Comparison of ENCODE assay signal across 22 cellular contexts in the genomic region with DNA sequence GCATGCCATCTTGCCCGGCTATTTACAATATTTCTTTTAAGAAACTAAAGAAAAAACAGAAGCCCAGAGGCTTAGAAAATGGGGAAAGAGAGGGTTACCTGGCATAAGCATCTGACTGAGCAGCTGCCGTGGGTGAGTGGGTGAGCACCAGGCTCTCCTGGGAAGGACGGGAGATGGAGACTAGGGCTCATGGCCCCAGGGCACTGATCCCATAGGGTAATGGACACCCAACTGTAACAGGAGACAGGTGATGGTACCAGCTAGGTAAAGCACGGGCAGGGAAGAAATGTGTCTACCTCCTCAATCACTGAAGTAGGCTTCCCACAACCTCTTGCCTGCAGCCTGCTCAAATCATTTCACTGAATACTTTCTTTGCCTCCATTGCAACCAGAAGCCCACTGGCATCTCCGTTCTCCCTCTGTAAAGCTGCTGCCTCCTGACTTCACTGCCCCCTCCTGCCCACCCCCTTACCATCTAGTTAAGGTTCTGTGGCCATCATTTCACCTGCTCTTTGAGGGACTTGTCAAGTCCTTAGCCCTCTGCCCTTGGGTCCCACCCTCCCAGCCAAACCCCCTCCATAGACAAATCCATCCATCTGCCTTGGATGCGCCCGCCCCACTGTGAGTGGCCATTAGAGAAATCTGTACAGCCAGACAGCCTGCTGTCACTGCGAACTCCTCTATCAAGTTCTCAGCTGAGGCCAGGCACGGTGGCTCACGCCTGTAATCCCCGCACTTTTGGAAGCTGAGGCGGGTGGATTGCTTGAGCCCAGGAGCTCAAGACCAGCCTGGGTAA. TPM values are rescaled to one million over a fixed set of nuclear protein-coding genes. Genes with fewer than 3 reads are reported as not detected.
A peak's percentile ranks its signal among the peaks of the same experiment; 100 is the strongest.
DNase-seq lines count a peak whose midpoint lies in the region; ATAC-seq, FAIRE-seq and TF ChIP-seq lines count a peak whose summit lies in the region.
"Had no signal": no experiment of that assay in that cellular context is flagged by ENCODE, and none has a peak within 500 bp of the region (broad histone marks: within the 10 kb centered on the region; RNA-seq: fewer than 3 reads in every experiment).

No MANE protein-coding gene starts in this region.

- ATAC-seq in K562: no peak
- no peak for ATAC-seq in HG02938 (IDR thresholded peaks at IDR 0.05; ENCODE audit: unreplicated experiment)
- ATAC-seq: activated T-cell treated with anti-CD3 and anti-CD28 coated beads, Interleukin-2, amount 50 U/mL, for 72 hours; naive thymus-derived CD8-positive, alpha-beta T cell had no signal

- H3K4me1 ChIP-seq in left ventricle myocardium inferior (peaks cover 7% of the 10 kb centered on the region), K562 (replicated peaks in 1 of 2; ENCODE audit: control insufficient read depth in 2 of 2, insufficient read depth in 2 of 2, low read length in 2 of 2) (peaks cover 8 to 11% of the 10 kb centered on the region in 2 experiments; a peak in 4 of 5 replicates), liver (ENCODE audit: control insufficient read depth in 4 of 4, insufficient read depth in 4 of 4, low read length in 3 of 4) (peaks cover 10 to 45% (median 31%) of the 10 kb centered on the region in 4 donors), suprapubic skin (peaks cover 6% of the 10 kb centered on the region)
- H3K4me1 ChIP-seq: colonic mucosa had no signal

- POLR2A ChIA-PET in K562 (lab: Yijun Ruan, JAX): interaction anchor here (0.6 to 1.5 kb wide), 3 partner anchors 12 to 16 kb away, joined by 3 to 4 read pairs (median 4); no protein-coding TSS in a partner anchor

- H3K9me3 ChIP-seq in left ventricle myocardium inferior (replicated peaks) (no peaks in the 10 kb centered on the region), K562 (replicated peaks; ENCODE audit: control insufficient read depth, insufficient read depth, low read depth, low read length) (no peaks in the 10 kb centered on the region), liver (ENCODE audit: control insufficient read depth in 4 of 4, low read length in 3 of 4) (no peaks in the 10 kb centered on the region), suprapubic skin (no peaks in the 10 kb centered on the region)
- H3K9me3 ChIP-seq: colonic mucosa, SK-N-SH, thyroid gland had no signal

- TF ChIP-seq CTCF in left ventricle myocardium inferior (IDR thresholded peaks at IDR 0.05; ENCODE audit: borderline replicate concordance): no peak
- TF ChIP-seq CTCF in K562 (IDR thresholded peaks at IDR 0.05 in 2 of 3, conservative IDR thresholded peaks at IDR 0.05 in 1 of 3; ENCODE audit: insufficient read depth in 2 of 3, low read depth in 1 of 3, low read length in 3 of 3): no peak
- no peak for TF ChIP-seq CTCF in liver (IDR thresholded peaks at IDR 0.05; ENCODE audit: low read depth, low read length, missing input control)
- TF ChIP-seq CTCF in suprapubic skin (IDR thresholded peaks at IDR 0.05): no peak
- TF ChIP-seq CTCF in mesothelial cell of epicardium (IDR thresholded peaks at IDR 0.05; ENCODE audit: unreplicated experiment): no peak

- FAIRE-seq in K562 (lab: Jason Lieb, UNC): peak; percentile 78
- FAIRE-seq: GM18507 had no signal

- in situ Hi-C loops in K562 (cut with MboI): no loop called here

- H3K9ac ChIP-seq in K562 (ENCODE audit: insufficient read depth in 1 of 2, low read depth in 2 of 2, low read length in 2 of 2): no peak overlapping the region
- peak overlapping the region in 1 of 2 donors; percentile 42 for H3K9ac ChIP-seq in liver (ENCODE audit: low read depth in 1 of 2, low read length in 2 of 2)
- H3K9ac ChIP-seq: parathyroid adenoma, SK-N-SH had no signal

- BruUV-seq in K562 (replicated peaks; lab: Mats Ljungman, UMichigan): no TSS peak

- no peak overlapping the region for H3K4me3 Mint-ChIP-seq in mesothelial cell of epicardium
- H3K4me3 Mint-ChIP-seq: activated naive CD8-positive, alpha-beta T cell; CD4-positive, alpha-beta T cell had no signal

- no peaks in the 10 kb centered on the region for H3K36me3 Mint-ChIP-seq in mesothelial cell of epicardium

- H3K36me3 ChIP-seq in left ventricle myocardium inferior: no peaks in the 10 kb centered on the region
- no peaks in the 10 kb centered on the region for H3K36me3 ChIP-seq in K562 (ENCODE audit: control insufficient read depth, insufficient read depth, low read length)
- H3K36me3 ChIP-seq in liver (ENCODE audit: control insufficient read depth in 4 of 4, insufficient read depth in 3 of 4, low read depth in 1 of 4, low read length in 3 of 4): no peaks in the 10 kb centered on the region
- H3K36me3 ChIP-seq in suprapubic skin: no peaks in the 10 kb centered on the region
- H3K36me3 ChIP-seq: colonic mucosa had no signal

- H3K9me3 Mint-ChIP-seq in mesothelial cell of epicardium: no peaks in the 10 kb centered on the region

- CTCF ChIA-PET in K562 (lab: Yijun Ruan, JAX; ENCODE audit: low intra/inter-chr PET ratio): no interaction called here

- no peak overlapping the region for H3K27ac ChIP-seq in left ventricle myocardium inferior (replicated peaks)
- no peak overlapping the region for H3K27ac ChIP-seq in K562 (ENCODE audit: extremely low read depth, low read depth, low read length)
- H3K27ac ChIP-seq in liver (ENCODE audit: low read depth in 1 of 2, low read length in 2 of 2): peak overlapping the region; percentile 52 to 65
- no peak overlapping the region for H3K27ac ChIP-seq in suprapubic skin
- H3K27ac ChIP-seq: colonic mucosa, HL-60, parathyroid adenoma, thyroid gland had no signal

- peaks cover 3% of the 10 kb centered on the region for H3K27me3 ChIP-seq in left ventricle myocardium inferior (ENCODE audit: low read depth)
- H3K27me3 ChIP-seq in K562 (ENCODE audit: control insufficient read depth in 2 of 2, insufficient read depth in 2 of 2, low read length in 2 of 2): peaks cover 47 to 86% of the 10 kb centered on the region in 2 experiments
- H3K27me3 ChIP-seq in liver (ENCODE audit: control insufficient read depth in 4 of 4, insufficient read depth in 4 of 4, low read length in 3 of 4): no peaks in the 10 kb centered on the region
- H3K27me3 ChIP-seq in suprapubic skin: peaks cover 3% of the 10 kb centered on the region
- H3K27me3 ChIP-seq: colonic mucosa, thyroid gland had no signal

- H4K20me1 ChIP-seq in K562 (replicated peaks; ENCODE audit: control insufficient read depth, insufficient read depth, low read length): no peaks in the 10 kb centered on the region; the same call in 1 of the 2 replicates

- TF ChIP-seq POLR2A in K562 (conservative IDR thresholded peaks at IDR 0.05) (no peak), suprapubic skin (IDR thresholded peaks at IDR 0.05) (no peak)

- no peaks in the 10 kb centered on the region for H3K9me1 ChIP-seq in K562 (ENCODE audit: control insufficient read depth, insufficient read depth, low read length)

- intact Hi-C loops in cardiac septum (cut with DNase I): no loop called here
- intact Hi-C loops in left ventricle myocardium inferior (cut with micrococcal nuclease): no loop called here
- intact Hi-C loops in K562 (cut with micrococcal nuclease): no loop called here

- TF ChIP-seq RAD21 in K562 (CRISPR knock-in tag; conservative IDR thresholded peaks at IDR 0.05 in 1 of 2, IDR thresholded peaks at IDR 0.05 in 1 of 2): no peak
- TF ChIP-seq RAD21 in liver (IDR thresholded peaks at IDR 0.05): no peak

- WGBS in K562 (ENCODE audit: insufficient coverage, low coverage, missing lambda C conversion rate): under 1% methylated on average over 12 of the region's 12 CpGs
- WGBS in liver: 71% methylated on average over 12 of the region's 12 CpGs
- 81% methylated on average over 12 of the region's 12 CpGs for WGBS in suprapubic skin

- no peak for TF ChIP-seq EP300 in K562 (IDR thresholded peaks at IDR 0.05; ENCODE audit: low read length)
- TF ChIP-seq EP300 in suprapubic skin (IDR thresholded peaks at IDR 0.05): no peak

- no peaks in the 10 kb centered on the region for H3K79me2 ChIP-seq in K562 (ENCODE audit: control insufficient read depth, insufficient read depth, low read length)
- H3K79me2 ChIP-seq: parathyroid adenoma had no signal

- H3K4me3 ChIP-seq in left ventricle myocardium inferior: no peak overlapping the region
- H3K4me3 ChIP-seq in K562: no peak overlapping the region
- peak overlapping the region in 1 of 3 donors; percentile 10 for H3K4me3 ChIP-seq in liver (ENCODE audit: low read depth in 1 of 3, low read length in 3 of 3)
- H3K4me3 ChIP-seq in suprapubic skin: no peak overlapping the region
- H3K4me3 ChIP-seq: colonic mucosa, thyroid gland had no signal

- no peak overlapping the region for H2AFZ ChIP-seq in K562 (ENCODE audit: low read depth, low read length)
- H2AFZ ChIP-seq: parathyroid adenoma had no signal

- DNase-seq in cardiac septum (ENCODE audit: low spot score): peak; percentile 63
- DNase-seq in left ventricle myocardium inferior: no peak
- no peak for DNase-seq in K562 (ENCODE audit: extremely low read depth in 1 of 4, low spot score in 3 of 4)
- DNase-seq in suprapubic skin (ENCODE audit: low spot score in 2 of 2): peak; percentile 27 to 58
- DNase-seq in mesothelial cell of epicardium (ENCODE audit: low spot score in 2 of 2, unreplicated experiment in 2 of 2): no peak
- DNase-seq in SKM-1 (lab: John Stamatoyannopoulos, UW; ENCODE audit: unreplicated experiment): no peak
- DNase-seq: activated T-cell treated with anti-CD3 and anti-CD28 coated beads, Interleukin-2, amount 50 U/mL, for 72 hours; CD4-positive, alpha-beta T cell; colonic mucosa; GDM1; H7; naive thymus-derived CD8-positive, alpha-beta T cell; NCI-H524; RPMI8226; SK-N-SH; thyroid gland had no signal

- peaks cover 9% of the 10 kb centered on the region for H3K4me1 Mint-ChIP-seq in mesothelial cell of epicardium

- H3K4me2 ChIP-seq in K562 (ENCODE audit: insufficient read depth, low read length): no peak overlapping the region
- H3K4me2 ChIP-seq: SK-N-SH had no signal

- H3K27me3 Mint-ChIP-seq in mesothelial cell of epicardium (ENCODE audit: low read depth): peaks cover 2% of the 10 kb centered on the region

- no peak overlapping the region for H3K27ac Mint-ChIP-seq in mesothelial cell of epicardium
- H3K27ac Mint-ChIP-seq: activated naive CD8-positive, alpha-beta T cell had no signal

RNA-seq across cellular contexts. Expression of a gene that starts 6.2 kb away (rescaled TPM):
- not detected for total RNA-seq in cardiac septum
- not detected for total RNA-seq in left ventricle myocardium inferior
- 0.21 and 0.30 TPM in 2 replicates for total RNA-seq in K562 (2011; cell fraction: chromatin; rRNA removed; ENCODE audit: low replicate concordance)
- total RNA-seq in K562 (2011; cell fraction: nucleolus; rRNA removed): 0.33 and 0.53 TPM in 2 replicates
- 0.37 and 0.76 TPM in 2 replicates for total RNA-seq in K562 (2011; cell fraction: nucleoplasm; rRNA removed)
- not detected in 2 replicates for total RNA-seq in K562 (2014; rRNA removed)
- total RNA-seq in K562 (2014; rRNA removed; fragmentation: Illumina TruSeq; extraction: Trizol): not detected in 2 replicates
- total RNA-seq in K562 (2015; rRNA removed; fragmentation: Illumina TruSeq; extraction: Trizol): not detected in 2 replicates
- 0.45 TPM in 1 of 2 replicates, not detected in the other for total RNA-seq in K562 (2021)
- 0.08 and 0.35 TPM in 2 replicates for polyA plus RNA-seq in K562 (2011; rRNA removed)
- 0.42 and 0.58 TPM in 2 replicates for polyA plus RNA-seq in K562 (2011; cell fraction: cytosol; rRNA removed)
- 1.0 and 1.2 TPM in 2 replicates for polyA plus RNA-seq in K562 (2011; cell fraction: nucleus; rRNA removed)
- 0.13 and 1.1 TPM in 2 replicates for polyA plus RNA-seq in K562 (2012)
- 0.07 TPM in 1 of 2 replicates, not detected in the other for polyA plus RNA-seq in K562 (2014; fragmentation: Illumina TruSeq; extraction: Trizol)
- not detected for polyA plus RNA-seq in K562 (2014; fragmentation: Nextera tagmentation; extraction: Ambion mirVana)
- 0.67 TPM in 1 of 2 replicates, not detected in the other for polyA plus RNA-seq in K562 (2014; rRNA removed)
- not detected in 2 replicates for polyA minus RNA-seq in K562 (2011; rRNA and poly(A)+ RNA removed)
- not detected in 2 replicates for polyA minus RNA-seq in K562 (2011; cell fraction: cytosol; rRNA and poly(A)+ RNA removed)
- not detected in 2 replicates for polyA minus RNA-seq in K562 (2011; cell fraction: nucleus; rRNA and poly(A)+ RNA removed)
- 1 to 10 TPM in 1 of 2 donors, under 1 TPM in 1; 0.61 to 1.0 TPM for total RNA-seq in liver
- under 1 TPM; 0.21 to 0.76 TPM for polyA plus RNA-seq in liver
- total RNA-seq in suprapubic skin: 10 to 100 TPM in 2 of 4 donors, 1 to 10 TPM in 2; 5.7 to 27.1 (median 14.8) TPM
- total RNA-seq in mesothelial cell of epicardium: 7.6 to 9.2 TPM (median 7.7 TPM) in 3 replicates
- total RNA-seq: activated T-cell treated with anti-CD3 and anti-CD28 coated beads, Interleukin-2, amount 50 U/mL, for 72 hours; CD4-positive, alpha-beta T cell; naive thymus-derived CD8-positive, alpha-beta T cell had no signal
- polyA plus RNA-seq: SK-N-SH had no signal

RNA-seq across cellular contexts. Expression of a gene that starts 9.4 kb away (rescaled TPM):
- total RNA-seq in cardiac septum (not detected), left ventricle myocardium inferior (not detected), K562 (2014; rRNA removed) (not detected in 2 replicates), K562 (2014; rRNA removed; fragmentation: Illumina TruSeq; extraction: Trizol) (not detected in 2 replicates), K562 (2015; rRNA removed; fragmentation: Illumina TruSeq; extraction: Trizol) (not detected in 2 replicates), K562 (2021) (not detected in 2 replicates), liver (1 to 10 TPM in 1 of 2 donors, under 1 TPM in 1; 0.75 to 5.0 TPM), suprapubic skin (10 to 100 TPM in 3 of 4 donors, 1 to 10 TPM in 1; 4.3 to 20.9 (median 16.0) TPM), mesothelial cell of epicardium (3.7 to 5.3 TPM (median 4.2 TPM) in 3 replicates)
- not detected in 2 replicates for total RNA-seq in K562 (2011; cell fraction: chromatin; rRNA removed; ENCODE audit: low replicate concordance)
- not detected in 2 replicates for total RNA-seq in K562 (2011; cell fraction: nucleolus; rRNA removed)
- total RNA-seq in K562 (2011; cell fraction: nucleoplasm; rRNA removed): not detected in 2 replicates
- polyA plus RNA-seq in K562 (2011; rRNA removed) (not detected in 2 replicates), K562 (2014; fragmentation: Illumina TruSeq; extraction: Trizol) (not detected in 2 replicates), K562 (2014; fragmentation: Nextera tagmentation; extraction: Ambion mirVana) (not detected), K562 (2014; rRNA removed) (0.21 TPM in 1 of 2 replicates, not detected in the other), liver (1 to 10 TPM in 1 of 2 donors, under 1 TPM in 1; 0.80 to 1.7 TPM)
- not detected in 2 replicates for polyA plus RNA-seq in K562 (2011; cell fraction: cytosol; rRNA removed)
- not detected in 2 replicates for polyA plus RNA-seq in K562 (2011; cell fraction: nucleus; rRNA removed)
- 0.06 TPM in 1 of 2 replicates, not detected in the other for polyA plus RNA-seq in K562 (2012)
- not detected in 2 replicates for polyA minus RNA-seq in K562 (2011; rRNA and poly(A)+ RNA removed)
- not detected in 2 replicates for polyA minus RNA-seq in K562 (2011; cell fraction: cytosol; rRNA and poly(A)+ RNA removed)
- polyA minus RNA-seq in K562 (2011; cell fraction: nucleus; rRNA and poly(A)+ RNA removed): not detected in 2 replicates
- total RNA-seq: CD4-positive, alpha-beta T cell; naive thymus-derived CD8-positive, alpha-beta T cell had no signal
- polyA plus RNA-seq: SK-N-SH had no signal

RNA-seq across cellular contexts. Expression of a gene that starts 24.8 kb away (rescaled TPM):
- 27.7 TPM for total RNA-seq in cardiac septum
- 25.1 TPM for total RNA-seq in left ventricle myocardium inferior
- 0.46 and 3.1 TPM in 2 replicates for total RNA-seq in K562 (2011; cell fraction: chromatin; rRNA removed; ENCODE audit: low replicate concordance)
- 1.6 and 4.2 TPM in 2 replicates for total RNA-seq in K562 (2011; cell fraction: nucleolus; rRNA removed)
- 0.81 and 2.3 TPM in 2 replicates for total RNA-seq in K562 (2011; cell fraction: nucleoplasm; rRNA removed)
- total RNA-seq in K562 (2014; rRNA removed): 0.14 and 0.16 TPM in 2 replicates
- total RNA-seq in K562 (2014; rRNA removed; fragmentation: Illumina TruSeq; extraction: Trizol): not detected in 2 replicates
- total RNA-seq in K562 (2015; rRNA removed; fragmentation: Illumina TruSeq; extraction: Trizol): 0.04 TPM in 1 of 2 replicates, not detected in the other
- total RNA-seq in K562 (2021): 0.20 and 0.31 TPM in 2 replicates
- polyA plus RNA-seq in K562 (2011; rRNA removed): 0.32 and 0.49 TPM in 2 replicates
- polyA plus RNA-seq in K562 (2011; cell fraction: cytosol; rRNA removed): 0.09 and 1.1 TPM in 2 replicates
- 0.59 and 3.8 TPM in 2 replicates for polyA plus RNA-seq in K562 (2011; cell fraction: nucleus; rRNA removed)
- 0.30 and 0.54 TPM in 2 replicates for polyA plus RNA-seq in K562 (2012)
- polyA plus RNA-seq in K562 (2014; fragmentation: Illumina TruSeq; extraction: Trizol): 0.07 and 0.17 TPM in 2 replicates
- not detected for polyA plus RNA-seq in K562 (2014; fragmentation: Nextera tagmentation; extraction: Ambion mirVana)
- 0.08 and 0.66 TPM in 2 replicates for polyA plus RNA-seq in K562 (2014; rRNA removed)
- 1.2 TPM in 1 of 2 replicates, not detected in the other for polyA minus RNA-seq in K562 (2011; rRNA and poly(A)+ RNA removed)
- polyA minus RNA-seq in K562 (2011; cell fraction: cytosol; rRNA and poly(A)+ RNA removed): 1.4 TPM in 1 of 2 replicates, not detected in the other
- polyA minus RNA-seq in K562 (2011; cell fraction: nucleus; rRNA and poly(A)+ RNA removed): 0.67 and 0.94 TPM in 2 replicates
- 10 to 100 TPM; 10.4 to 17.6 TPM for total RNA-seq in liver
- 1 to 10 TPM; 3.6 to 7.3 TPM for polyA plus RNA-seq in liver
- 10 to 100 TPM in 3 of 4 donors, 1 to 10 TPM in 1; 5.4 to 19.0 (median 11.3) TPM for total RNA-seq in suprapubic skin
- 1.3 to 1.7 TPM (median 1.5 TPM) in 3 replicates for total RNA-seq in mesothelial cell of epicardium
- total RNA-seq: CD4-positive, alpha-beta T cell; naive thymus-derived CD8-positive, alpha-beta T cell had no signal
- polyA plus RNA-seq: naive thymus-derived CD8-positive, alpha-beta T cell had no signal

Comparison
In these comparisons a context has a peak if more than half of its experiments do, and no peak if none do; other contexts are left out.
1. DNase-seq: peak in cardiac septum (single experiment) and suprapubic skin (2 of 2); none in left ventricle myocardium inferior (single experiment), K562 (0 of 4), mesothelial cell of epicardium (0 of 2) and SKM-1 (single experiment).
2. H3K27ac ChIP-seq: peak in liver (2 of 2); none in left ventricle myocardium inferior (single experiment), K562 (single experiment) and suprapubic skin (single experiment).